In genomic region chr11:130213979-130214281, GRCh38 we compare ENCODE assay signal across 1 cellular context.
A peak's percentile ranks its signal among the peaks of the same experiment; 100 is the strongest.
TF ChIP-seq lines count a peak whose summit lies in the region.

No MANE protein-coding gene starts in this region.

TF ChIP-seq in HepG2, 621 proteins besides CTCF, POLR2A, EP300 and RAD21:
- no peak for TF ChIP-seq THRA (CRISPR knock-in tag; IDR thresholded peaks at IDR 0.05; ENCODE audit: borderline replicate concordance)
- no peak for TF ChIP-seq EHMT2 (IDR thresholded peaks at IDR 0.05; ENCODE audit: borderline replicate concordance, low read depth, low read length)
- TF ChIP-seq MNT (IDR thresholded peaks at IDR 0.05), result peak; percentile 56
- peak; percentile 54; the same call in 1 of the 2 replicates for TF ChIP-seq NONO (IDR thresholded peaks at IDR 0.05)
- TF ChIP-seq NONO (CRISPR knock-in tag; conservative IDR thresholded peaks at IDR 0.05), result no peak
TF ChIP-seq in HepG2: peak in this region for 2.
